ENCODE assay signal across 8 cellular contexts in genomic region chr10:132387723-132388210, GRCh38. TPM values are rescaled to one million over a fixed set of nuclear protein-coding genes. Genes with fewer than 3 reads are reported as not detected.
A peak's percentile ranks its signal among the peaks of the same experiment; 100 is the strongest.
DNase-seq lines count a peak whose midpoint lies in the region; ATAC-seq and TF ChIP-seq lines count a peak whose summit lies in the region.

No MANE protein-coding gene starts in this region.

- 3 to 6% methylated on average over 25 to 26 of the region's 26 CpGs for WGBS in heart right ventricle, 2 donors
- 0 to 5% (median 2%) methylated on average over 12 to 26 of the region's 26 CpGs for WGBS in spleen, 5 donors

- H3K27me3 ChIP-seq in heart right ventricle, result no peaks in the 10 kb centered on the region
- H3K27me3 ChIP-seq in spleen (replicated peaks in 1 of 7), result no peaks in the 10 kb centered on the region

- H3K9me3 Mint-ChIP-seq in activated naive CD4-positive, alpha-beta T cell treated with anti-CD3 and anti-CD28 coated beads, Interleukin-2, amount 10 ng/mL, durations not matched to agents 7 days and 5 days, result peaks cover 7% of the 10 kb centered on the region

- CTCF ChIA-PET in activated naive CD4-positive, alpha-beta T cell treated with anti-CD3 and anti-CD28 coated beads, Interleukin-2, amount 10 ng/mL, durations not matched to agents 7 days and 5 days (lab: Charles Lee), result interaction anchor here (0.8 to 1.0 kb wide), 5 partner anchors 18 to 68 kb away, joined by 4 to 8 read pairs (median 5); no protein-coding TSS in a partner anchor

- no peaks in the 10 kb centered on the region for H3K36me3 Mint-ChIP-seq in activated naive CD4-positive, alpha-beta T cell treated with anti-CD3 and anti-CD28 coated beads, Interleukin-2, amount 10 ng/mL, durations not matched to agents 7 days and 5 days

- peak overlapping the region; percentile 33 for H3K4me3 Mint-ChIP-seq in activated naive CD4-positive, alpha-beta T cell treated with anti-CD3 and anti-CD28 coated beads, Interleukin-2, amount 10 ng/mL, durations not matched to agents 7 days and 5 days

- H3K27me3 Mint-ChIP-seq in activated naive CD4-positive, alpha-beta T cell treated with anti-CD3 and anti-CD28 coated beads, Interleukin-2, amount 10 ng/mL, durations not matched to agents 7 days and 5 days, result peaks cover 18% of the 10 kb centered on the region

- no peak for TF ChIP-seq POLR2A in spleen (IDR thresholded peaks at IDR 0.05)

- no peaks in the 10 kb centered on the region for H3K36me3 ChIP-seq in SK-N-MC (ENCODE audit: insufficient read depth, low read length)
- no peaks in the 10 kb centered on the region for H3K36me3 ChIP-seq in heart right ventricle
- H3K36me3 ChIP-seq in spleen, result no peaks in the 10 kb centered on the region

- H3K4me1 ChIP-seq in heart right ventricle, result peaks cover 3 to 25% (median 12%) of the 10 kb centered on the region in 9 donors
- H3K4me1 ChIP-seq in spleen, result peaks cover 14 to 64% (median 42%) of the 10 kb centered on the region in 6 donors

- ATAC-seq in HG03378 (IDR thresholded peaks at IDR 0.05; ENCODE audit: unreplicated experiment) (peak; percentile 42), heart right ventricle (peak; percentile 58 to 81 (median 75))

- H3K27ac ChIP-seq in SK-N-MC (no peak overlapping the region), heart right ventricle (peak overlapping the region in 3 of 10 donors; percentile 11 to 52 (median 37)), spleen (peak overlapping the region in 7 of 8 donors; percentile 54 to 77 (median 72))

- intact Hi-C loops in heart right ventricle (cut with DNase I) (loop anchor here in 8 of 10 donors (1.0 to 10.0 kb wide), 4 partner anchors 65 to 257 kb away; no protein-coding TSS in a partner anchor), spleen (cut with DNase I; ENCODE audit: low total_unique reads) (loop anchor here (5.0 kb wide), 1 partner anchor 250 kb away; no protein-coding TSS in a partner anchor)

- no peak overlapping the region for H3K9ac ChIP-seq in SK-N-MC (ENCODE audit: insufficient read length)

- DNase-seq in SK-N-MC (ENCODE audit: low read depth, low spot score) (no peak), heart right ventricle (peak; percentile 68 to 80), spleen (peak; percentile 96), islet precursor cell (no peak), OCI-M2 (lab: John Stamatoyannopoulos, UW; ENCODE audit: unreplicated experiment) (no peak)
- peak; percentile 83 for DNase-seq in activated naive CD4-positive, alpha-beta T cell treated with anti-CD3 and anti-CD28 coated beads, Interleukin-2, amount 10 ng/mL, durations not matched to agents 7 days and 5 days

- peak; percentile 66 for TF ChIP-seq CTCF in GM12873 (IDR thresholded peaks at IDR 0.05; ENCODE audit: insufficient read depth, low read depth, low read length, missing control alignments)
- TF ChIP-seq CTCF in heart right ventricle (IDR thresholded peaks at IDR 0.05), result peak; percentile 27 to 72 (median 62)
- TF ChIP-seq CTCF in spleen (IDR thresholded peaks at IDR 0.05 in 8 of 11, conservative IDR thresholded peaks at IDR 0.05 in 3 of 11), result peak; percentile 77 to 93 (median 84)

- H3K9me3 ChIP-seq in SK-N-MC (ENCODE audit: low read depth, low read length) (no peaks in the 10 kb centered on the region), heart right ventricle (no peaks in the 10 kb centered on the region), spleen (no peaks in the 10 kb centered on the region)

- no peak overlapping the region for H3K27ac Mint-ChIP-seq in activated naive CD4-positive, alpha-beta T cell treated with anti-CD3 and anti-CD28 coated beads, Interleukin-2, amount 10 ng/mL, durations not matched to agents 7 days and 5 days

- peaks cover 4% of the 10 kb centered on the region for H3K4me1 Mint-ChIP-seq in activated naive CD4-positive, alpha-beta T cell treated with anti-CD3 and anti-CD28 coated beads, Interleukin-2, amount 10 ng/mL, durations not matched to agents 7 days and 5 days

- H3K4me3 ChIP-seq in SK-N-MC, result peak overlapping the region; percentile 40; the same call in 1 of the 2 replicates
- no peak overlapping the region for H3K4me3 ChIP-seq in heart right ventricle
- H3K4me3 ChIP-seq in spleen, result peak overlapping the region in 1 of 8 donors; percentile 51

RNA-seq across cellular contexts. Expression of gene PWWP2B, which starts 9.2 kb away (rescaled TPM):
- total RNA-seq in heart right ventricle, result 10 to 100 TPM; 11.1 to 21.3 (median 15.1) TPM
- 10 to 100 TPM; 11.9 to 15.3 TPM for polyA plus RNA-seq in heart right ventricle
- 10 to 100 TPM; 24.8 to 41.7 (median 28.1) TPM for total RNA-seq in spleen
- 10 to 100 TPM; 22.5 to 50.0 (median 27.8) TPM for polyA plus RNA-seq in spleen

RNA-seq across cellular contexts. Expression of gene LRRC27, which starts 55.8 kb away (rescaled TPM):
- 1 to 10 TPM; 3.0 to 8.1 (median 4.7) TPM for total RNA-seq in heart right ventricle
- 1 to 10 TPM; 3.5 to 6.0 TPM for polyA plus RNA-seq in heart right ventricle
- 10 to 100 TPM; 11.9 to 29.9 (median 19.4) TPM for total RNA-seq in spleen
- polyA plus RNA-seq in spleen, result 10 to 100 TPM in 1 of 3 donors, 1 to 10 TPM in 2; 6.1 to 13.0 (median 8.5) TPM

Comparison
In these comparisons a context has a peak if more than half of its experiments do, and no peak if none do; other contexts are left out.
1. DNase-seq: peak in activated naive CD4-positive, alpha-beta T cell treated with anti-CD3 and anti-CD28 coated beads, Interleukin-2, amount 10 ng/mL, durations not matched to agents 7 days and 5 days (single experiment), heart right ventricle (2 of 2) and spleen (single experiment); none in SK-N-MC (single experiment), islet precursor cell (single experiment) and OCI-M2 (single experiment).
2. Peak in every context shown above with its lines, with median percentiles within 50 percentile points of each other: CTCF ChIP-seq.